In genomic region chr3:39346785-39347585, GRCh38 we compare ENCODE assay signal across 1 cellular context.
A peak's percentile ranks its signal among the peaks of the same experiment; 100 is the strongest.
TF ChIP-seq lines count a peak whose summit lies in the region.

No MANE protein-coding gene starts in this region.

TF ChIP-seq in K562, 482 proteins besides CTCF, POLR2A, EP300 and RAD21 (continued from another document and continues in another):
- TF ChIP-seq RFX1 (IDR thresholded peaks at IDR 0.05) (no peak), PTRF (tag; IDR thresholded peaks at IDR 0.05) (no peak), ZNF280A (IDR thresholded peaks at IDR 0.05; ENCODE audit: low read depth, partially characterized antibody) (no peak), TCF7 (IDR thresholded peaks at IDR 0.05; ENCODE audit: borderline replicate concordance) (no peak), GTF2F1 (IDR thresholded peaks at IDR 0.05; ENCODE audit: low read depth, low read length) (no peak), SRSF1 (IDR thresholded peaks at IDR 0.05; ENCODE audit: low read depth, low read length) (no peak), HMBOX1 (IDR thresholded peaks at IDR 0.05) (peak; percentile 99), UBTF (IDR thresholded peaks at IDR 0.05; ENCODE audit: borderline replicate concordance in 1 of 2, low read depth in 2 of 2, low read length in 2 of 2) (no peak), SPI1 (IDR thresholded peaks at IDR 0.05; ENCODE audit: borderline replicate concordance, low read depth, low read length) (no peak), U2AF2 (optimal IDR thresholded peaks at IDR 0.05; ENCODE audit: low read depth, low read length) (no peak), SREBF1 (IDR thresholded peaks at IDR 0.05; ENCODE audit: borderline replicate concordance, low read depth, low read length) (no peak), ZNF695 (CRISPR knock-in tag; IDR thresholded peaks at IDR 0.05) (no peak), CTCFL (IDR thresholded peaks at IDR 0.05; ENCODE audit: borderline replicate concordance, insufficient read depth, low read depth, low read length, poor library complexity, severe bottlenecking) (no peak), TCF7L2 (IDR thresholded peaks at IDR 0.05; ENCODE audit: low read depth, low read length) (no peak), LEF1 (IDR thresholded peaks at IDR 0.05) (no peak), ZNF277 (CRISPR knock-in tag; IDR thresholded peaks at IDR 0.05; ENCODE audit: borderline replicate concordance) (no peak), CC2D1A (IDR thresholded peaks at IDR 0.05) (no peak), HEY1 (CRISPR knock-in tag; IDR thresholded peaks at IDR 0.05; ENCODE audit: borderline replicate concordance) (no peak), ZFP36 (IDR thresholded peaks at IDR 0.05; ENCODE audit: low read depth, low read length, partially characterized antibody) (no peak), ZBTB40 (IDR thresholded peaks at IDR 0.05) (no peak), ZBTB40 (CRISPR knock-in tag; IDR thresholded peaks at IDR 0.05) (no peak), ZNF778 (CRISPR knock-in tag; IDR thresholded peaks at IDR 0.05) (no peak), E2F8 (IDR thresholded peaks at IDR 0.05; ENCODE audit: low read depth, partially characterized antibody) (no peak), ZNF23 (CRISPR knock-in tag; IDR thresholded peaks at IDR 0.05) (no peak), THAP7 (CRISPR knock-in tag; IDR thresholded peaks at IDR 0.05) (no peak), ZNF253 (CRISPR knock-in tag; conservative IDR thresholded peaks at IDR 0.05) (no peak), RBBP5 (IDR thresholded peaks at IDR 0.05; ENCODE audit: borderline replicate concordance, insufficient read depth, low read length, poor library complexity, severe bottlenecking) (no peak), SETDB1 (IDR thresholded peaks at IDR 0.05; ENCODE audit: low read length) (no peak), PCBP2 (IDR thresholded peaks at IDR 0.05; ENCODE audit: low read depth, low read length, poor library complexity, severe bottlenecking) (no peak), NBN (IDR thresholded peaks at IDR 0.05; ENCODE audit: low read depth) (no peak), ASH1L (IDR thresholded peaks at IDR 0.05; ENCODE audit: borderline replicate concordance, low read depth, partially characterized antibody) (no peak), ZMIZ1 (IDR thresholded peaks at IDR 0.05; ENCODE audit: low read depth in 2 of 2, low read length in 2 of 2) (no peak)
